Comparison of ENCODE assay signal across 17 cellular contexts in genomic region chr18:54251606-54252400, GRCh38. TPM values are rescaled to one million over a fixed set of nuclear protein-coding genes. Genes with fewer than 3 reads are reported as not detected.
A peak's percentile ranks its signal among the peaks of the same experiment; 100 is the strongest.
DNase-seq lines count a peak whose midpoint lies in the region; ATAC-seq, FAIRE-seq and TF ChIP-seq lines count a peak whose summit lies in the region.
"Had no signal": no experiment of that assay in that cellular context is flagged by ENCODE, and none has a peak within 500 bp of the region (broad histone marks: within the 10 kb centered on the region; RNA-seq: fewer than 3 reads in every experiment).

No MANE protein-coding gene starts in this region.

- no peak overlapping the region for H2BK5ac ChIP-seq in mesendoderm (ENCODE audit: low read length)

- peak overlapping the region; percentile 9 for H3K27ac Mint-ChIP-seq in central memory CD8-positive, alpha-beta T cell (ENCODE audit: low read depth)
- peak overlapping the region; percentile 93 for H3K27ac Mint-ChIP-seq in neural progenitor cell
- H3K27ac Mint-ChIP-seq in activated CD4-positive, alpha-beta memory T cell treated with anti-CD3 and anti-CD28 coated beads for 36 hours = no peak overlapping the region
- H3K27ac Mint-ChIP-seq: activated naive CD4-positive, alpha-beta T cell treated with anti-CD3 and anti-CD28 coated beads, Interleukin-2, amount 50 U/mL, for 24 hours had no signal

- H3K9me3 Mint-ChIP-seq in central memory CD8-positive, alpha-beta T cell = no peaks in the 10 kb centered on the region
- no peaks in the 10 kb centered on the region for H3K9me3 Mint-ChIP-seq in neural progenitor cell
- no peaks in the 10 kb centered on the region for H3K9me3 Mint-ChIP-seq in activated CD4-positive, alpha-beta memory T cell treated with anti-CD3 and anti-CD28 coated beads for 36 hours
- H3K9me3 Mint-ChIP-seq: activated naive CD4-positive, alpha-beta T cell treated with anti-CD3 and anti-CD28 coated beads, Interleukin-2, amount 50 U/mL, for 24 hours; neural crest cell had no signal

- H3K18ac ChIP-seq in mesendoderm (ENCODE audit: low read length) = no peak overlapping the region

- H3F3A ChIP-seq in neural progenitor cell (ENCODE audit: low read depth) = peaks cover 31% of the 10 kb centered on the region

- no peaks in the 10 kb centered on the region for H3K79me1 ChIP-seq in mesendoderm (ENCODE audit: low read length)

- peaks cover 6% of the 10 kb centered on the region for H3K4me1 Mint-ChIP-seq in central memory CD8-positive, alpha-beta T cell
- peaks cover 47% of the 10 kb centered on the region for H3K4me1 Mint-ChIP-seq in neural progenitor cell
- H3K4me1 Mint-ChIP-seq in activated CD4-positive, alpha-beta memory T cell treated with anti-CD3 and anti-CD28 coated beads for 36 hours (ENCODE audit: low read depth) = peaks cover 22% of the 10 kb centered on the region

- no peak overlapping the region for H3K4ac ChIP-seq in mesendoderm (ENCODE audit: low read depth, low read length)

- H3K4me3 Mint-ChIP-seq in central memory CD8-positive, alpha-beta T cell = no peak overlapping the region
- H3K4me3 Mint-ChIP-seq in neural progenitor cell = no peak overlapping the region
- no peak overlapping the region for H3K4me3 Mint-ChIP-seq in activated CD4-positive, alpha-beta memory T cell treated with anti-CD3 and anti-CD28 coated beads for 36 hours
- H3K4me3 Mint-ChIP-seq: activated naive CD4-positive, alpha-beta T cell treated with anti-CD3 and anti-CD28 coated beads, Interleukin-2, amount 50 U/mL, for 24 hours; neural crest cell had no signal

- no CpG with 5 or more reads among the region's 4 CpGs for WGBS in mesendoderm (ENCODE audit: extremely low coverage, insufficient coverage, low lambda C conversion rate)

- H2AFZ ChIP-seq in neural progenitor cell (replicated peaks) = no peak overlapping the region

- H2AK5ac ChIP-seq in mesendoderm (ENCODE audit: low read length) = no peak overlapping the region

- peak; percentile 24 for FAIRE-seq in GM18507 (lab: Jason Lieb, UNC)
- FAIRE-seq: K562 had no signal

- H3K4me3 ChIP-seq in AG10803 (ENCODE audit: low read length) (no peak overlapping the region), neural progenitor cell (no peak overlapping the region), mesendoderm (ENCODE audit: low read length) (no peak overlapping the region)
- H3K4me3 ChIP-seq: K562 had no signal

- H3K27ac ChIP-seq in neural progenitor cell (peak overlapping the region; percentile 26), mesendoderm (ENCODE audit: low read depth, low read length) (no peak overlapping the region)

- H3K4me1 ChIP-seq in neural progenitor cell (peaks cover 62% of the 10 kb centered on the region), mesendoderm (ENCODE audit: control insufficient read depth, low read depth, low read length) (peaks cover 3% of the 10 kb centered on the region)

- H3K4me2 ChIP-seq in neural progenitor cell (peak overlapping the region; percentile 35), mesendoderm (ENCODE audit: low read length) (no peak overlapping the region)

- H4K5ac ChIP-seq in mesendoderm (ENCODE audit: low read length) = no peak overlapping the region

- POLR2A ChIA-PET in activated CD4-positive, alpha-beta memory T cell treated with anti-CD3 and anti-CD28 coated beads for 36 hours (lab: Charles Lee) = interaction anchor here (0.6 to 1.2 kb wide), 2 partner anchors 12 to 29 kb away, joined by 3 read pairs; no protein-coding TSS in a partner anchor

- H4K8ac ChIP-seq in mesendoderm (ENCODE audit: low read depth, low read length) = no peak overlapping the region

- no peak overlapping the region for H3K9ac ChIP-seq in neural progenitor cell
- no peak overlapping the region for H3K9ac ChIP-seq in mesendoderm (ENCODE audit: low read length)

- H3K27me3 Mint-ChIP-seq in central memory CD8-positive, alpha-beta T cell = no peaks in the 10 kb centered on the region
- no peaks in the 10 kb centered on the region for H3K27me3 Mint-ChIP-seq in neural progenitor cell (ENCODE audit: insufficient read depth, low read depth)
- H3K27me3 Mint-ChIP-seq in activated CD4-positive, alpha-beta memory T cell treated with anti-CD3 and anti-CD28 coated beads for 36 hours = peaks cover 2% of the 10 kb centered on the region
- H3K27me3 Mint-ChIP-seq: activated naive CD4-positive, alpha-beta T cell treated with anti-CD3 and anti-CD28 coated beads, Interleukin-2, amount 50 U/mL, for 24 hours had no signal

- no peaks in the 10 kb centered on the region for H3K9me3 ChIP-seq in neural progenitor cell (ENCODE audit: low read depth)

- no peak overlapping the region for H3K23ac ChIP-seq in mesendoderm (ENCODE audit: low read length)

- no peaks in the 10 kb centered on the region for H4K20me1 ChIP-seq in neural progenitor cell (ENCODE audit: low read depth)

- H3K27me3 ChIP-seq in neural progenitor cell (no peaks in the 10 kb centered on the region), mesendoderm (ENCODE audit: insufficient read depth, low read length, poor library complexity) (no peaks in the 10 kb centered on the region)

- no peaks in the 10 kb centered on the region for H3K36me3 Mint-ChIP-seq in central memory CD8-positive, alpha-beta T cell (ENCODE audit: insufficient read depth)
- no peaks in the 10 kb centered on the region for H3K36me3 Mint-ChIP-seq in neural progenitor cell
- no peaks in the 10 kb centered on the region for H3K36me3 Mint-ChIP-seq in activated CD4-positive, alpha-beta memory T cell treated with anti-CD3 and anti-CD28 coated beads for 36 hours

- CTCF ChIA-PET in activated CD4-positive, alpha-beta memory T cell treated with anti-CD3 and anti-CD28 coated beads for 36 hours (lab: Charles Lee) = interaction anchor here (0.6 to 2.3 kb wide), 5 partner anchors 9 to 106 kb away, joined by 3 to 12 read pairs (median 4); partner anchors contain the start of genes C18orf54 and STARD6

- intact Hi-C loops in activated CD4-positive, alpha-beta memory T cell treated with anti-CD3 and anti-CD28 coated beads for 36 hours (cut with micrococcal nuclease) = loop anchor here (1.0 kb wide), 1 partner anchor 10 kb away; no protein-coding TSS in a partner anchor

- no peaks in the 10 kb centered on the region for H3K79me2 ChIP-seq in neural progenitor cell (ENCODE audit: low read depth)
- H3K79me2 ChIP-seq in mesendoderm (ENCODE audit: control insufficient read depth, insufficient read depth, low read length) = no peaks in the 10 kb centered on the region

- no peak overlapping the region for H2BK120ac ChIP-seq in mesendoderm (ENCODE audit: low read depth, low read length)

- ATAC-seq in central memory CD8-positive, alpha-beta T cell (replicated peaks; ENCODE audit: extremely low read depth, poor library complexity, severe bottlenecking) = no peak
- ATAC-seq in GM18511 (IDR thresholded peaks at IDR 0.05; ENCODE audit: unreplicated experiment) = no peak
- ATAC-seq: K562 had no signal

- DNase-seq in AG10803 (ENCODE audit: low read depth) = peak; percentile 27
- DNase-seq in GM18507 (ENCODE audit: extremely low spot score, insufficient read length, low read depth) = no peak
- DNase-seq in central memory CD8-positive, alpha-beta T cell (ENCODE audit: low spot score in 2 of 2) = no peak
- DNase-seq in neural progenitor cell (ENCODE audit: low spot score) = peak; percentile 70
- DNase-seq in mesendoderm = no peak
- DNase-seq in SKM-1 (lab: John Stamatoyannopoulos, UW; ENCODE audit: unreplicated experiment) = no peak
- no peak for DNase-seq in activated CD4-positive, alpha-beta memory T cell treated with anti-CD3 and anti-CD28 coated beads for 36 hours
- DNase-seq: activated CD4-positive, CD25-positive, alpha-beta regulatory T cell; activated CD8-positive, alpha-beta memory T cell treated with anti-CD3 and anti-CD28 coated beads, Interleukin-2, amount 50 U/mL, for 48 hours; central memory CD4-positive, alpha-beta T cell; DND-41; NCI-H1417; NCI-H446 treated with DMSO at 0.1 percent for 48 hours had no signal

- H3K36me3 ChIP-seq in neural progenitor cell = no peaks in the 10 kb centered on the region
- no peaks in the 10 kb centered on the region for H3K36me3 ChIP-seq in mesendoderm (ENCODE audit: control insufficient read depth, insufficient read depth, low read length)

- H3K56ac ChIP-seq in mesendoderm (ENCODE audit: low read length) = no peak overlapping the region

- H2BK15ac ChIP-seq in mesendoderm (replicated peaks; ENCODE audit: low read depth) = no peak overlapping the region

- TF ChIP-seq CTCF in AG10803 (conservative IDR thresholded peaks at IDR 0.05; ENCODE audit: low read length) (no peak), neural progenitor cell (IDR thresholded peaks at IDR 0.05) (no peak)

RNA-seq across cellular contexts. Expression of gene POLI, which starts 17.5 kb away (rescaled TPM):
- total RNA-seq in neural progenitor cell (ENCODE audit: low replicate concordance) = 103 and 191 TPM in 2 replicates
- 15.3 TPM for polyA plus RNA-seq in mesendoderm (2013, experiment 1 of 2)
- 14.1 TPM for polyA plus RNA-seq in mesendoderm (2013, experiment 2 of 2)
- total RNA-seq in activated CD4-positive, alpha-beta memory T cell treated with anti-CD3 and anti-CD28 coated beads for 36 hours = 10 to 100 TPM; 14.2 to 17.0 TPM

RNA-seq across cellular contexts. Expression of gene MBD2, which starts 27.3 kb away (rescaled TPM):
- total RNA-seq in neural progenitor cell (ENCODE audit: low replicate concordance) = 36.5 and 42.1 TPM in 2 replicates
- 25.3 TPM for polyA plus RNA-seq in mesendoderm (2013, experiment 1 of 2)
- 23.3 TPM for polyA plus RNA-seq in mesendoderm (2013, experiment 2 of 2)
- 100 to 1,000 TPM; 131 to 140 TPM for total RNA-seq in activated CD4-positive, alpha-beta memory T cell treated with anti-CD3 and anti-CD28 coated beads for 36 hours

Comparison
In these comparisons a context has a peak if more than half of its experiments do, and no peak if none do; other contexts are left out.
1. DNase-seq: peak in AG10803 (single experiment) and neural progenitor cell (single experiment); none in GM18507 (single experiment), central memory CD8-positive, alpha-beta T cell (0 of 2), mesendoderm (single experiment), SKM-1 (single experiment) and activated CD4-positive, alpha-beta memory T cell treated with anti-CD3 and anti-CD28 coated beads for 36 hours (single experiment).